14 cellular contexts compared by ENCODE assay signal in the genomic region with DNA sequence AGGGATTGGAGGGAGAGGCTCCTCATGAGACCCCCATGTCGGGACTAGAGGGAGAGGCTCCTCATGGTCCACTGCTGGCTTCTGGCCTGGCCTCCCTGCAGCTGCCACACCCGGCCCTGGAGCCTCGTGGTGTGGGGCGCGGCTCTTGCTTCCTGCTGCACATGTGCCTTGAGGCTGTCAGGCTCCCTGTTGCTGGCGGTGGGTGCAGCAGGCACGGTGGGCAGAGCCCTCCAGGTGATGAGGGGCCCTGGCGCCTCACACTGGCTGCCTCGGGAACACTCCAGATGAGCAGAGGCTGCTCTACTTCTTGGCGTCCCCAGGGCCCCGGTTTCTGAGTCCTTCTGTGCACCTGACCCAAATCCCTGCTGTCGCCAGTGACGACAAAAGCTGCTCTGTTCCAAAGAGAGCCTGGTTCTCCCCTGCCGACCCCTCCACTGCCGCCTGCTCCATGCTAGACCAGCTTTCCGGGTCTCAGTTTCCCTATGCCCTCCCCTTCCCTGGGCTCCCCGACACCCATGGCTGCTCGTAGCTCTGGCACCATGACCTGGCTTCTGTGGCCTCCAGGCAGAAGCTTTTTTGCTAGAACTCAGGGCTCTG. TPM values are rescaled to one million over a fixed set of nuclear protein-coding genes. Genes with fewer than 3 reads are reported as not detected.
DNase-seq lines count a peak whose midpoint lies in the region; ATAC-seq and TF ChIP-seq lines count a peak whose summit lies in the region.
"Had no signal": no experiment of that assay in that cellular context is flagged by ENCODE, and none has a peak within 500 bp of the region (broad histone marks: within the 10 kb centered on the region; RNA-seq: fewer than 3 reads in every experiment).

No MANE protein-coding gene starts in this region.

- no peak overlapping the region for H3K27ac ChIP-seq in PC-3 (ENCODE audit: low read length)
- H3K27ac ChIP-seq: hepatocyte had no signal

- no peaks in the 10 kb centered on the region for H3K9me3 Mint-ChIP-seq in stimulated activated naive CD8-positive, alpha-beta T cell treated with anti-CD3 and anti-CD28 coated beads, Interleukin-15, amount 100 ng/mL, for 72 hours

- H3K27ac Mint-ChIP-seq in stimulated activated naive CD8-positive, alpha-beta T cell treated with anti-CD3 and anti-CD28 coated beads, Interleukin-15, amount 100 ng/mL, for 72 hours: no peak overlapping the region

- DNase-seq in Right ventricle myocardium inferior (ENCODE audit: missing footprints) (peak; percentile 22), left ventricle myocardium superior (no peak), PC-3 (peak; percentile 37), NK-92 (lab: John Stamatoyannopoulos, UW; ENCODE audit: unreplicated experiment) (no peak), NCI-H2029 (lab: John Stamatoyannopoulos, UW) (no peak)
- no peak for DNase-seq in stimulated activated naive CD8-positive, alpha-beta T cell treated with anti-CD3 and anti-CD28 coated beads, Interleukin-15, amount 100 ng/mL, for 72 hours
- DNase-seq: activated CD8-positive, alpha-beta memory T cell treated with anti-CD3 and anti-CD28 coated beads, Interleukin-2, amount 50 U/mL, for 48 hours; NCI-H1105; NK-92 treated with Interleukin-12 subunit alpha and Interleukin-12 subunit beta, amount 100 ng/mL, for 24 hours had no signal

- H3K4me1 Mint-ChIP-seq in stimulated activated naive CD8-positive, alpha-beta T cell treated with anti-CD3 and anti-CD28 coated beads, Interleukin-15, amount 100 ng/mL, for 72 hours: peaks cover 5% of the 10 kb centered on the region

- no peak overlapping the region for H3K4me3 ChIP-seq in PC-3 (ENCODE audit: low read length)
- H3K4me3 ChIP-seq: hepatocyte, smooth muscle cell had no signal

- H3K79me2 ChIP-seq in PC-3 (ENCODE audit: low read length): no peaks in the 10 kb centered on the region
- H3K79me2 ChIP-seq: hepatocyte had no signal

- no peaks in the 10 kb centered on the region for H4K20me1 ChIP-seq in PC-3 (ENCODE audit: low read length)

- H3K27me3 Mint-ChIP-seq in stimulated activated naive CD8-positive, alpha-beta T cell treated with anti-CD3 and anti-CD28 coated beads, Interleukin-15, amount 100 ng/mL, for 72 hours: peaks cover 18% of the 10 kb centered on the region

- no peaks in the 10 kb centered on the region for H3F3A ChIP-seq in PC-3 (ENCODE audit: low read length, unreplicated experiment)

- H3K27me3 ChIP-seq in PC-3 (ENCODE audit: low read length): no peaks in the 10 kb centered on the region
- H3K27me3 ChIP-seq: hepatocyte had no signal

- peaks cover 4% of the 10 kb centered on the region for H3K4me1 ChIP-seq in PC-3 (ENCODE audit: insufficient read depth, low read length)

- no peak for TF ChIP-seq CTCF in PC-3 (conservative IDR thresholded peaks at IDR 0.05; ENCODE audit: low read depth, low read length)

- H3K4me2 ChIP-seq in PC-3 (ENCODE audit: low read length): no peak overlapping the region
- H3K4me2 ChIP-seq: hepatocyte, smooth muscle cell had no signal

- H3K9ac ChIP-seq in PC-3 (ENCODE audit: low read length): no peak overlapping the region

- ATAC-seq in Right ventricle myocardium inferior (no peak), left ventricle myocardium superior (no peak), PC-3 (peak; percentile 64), esophagus mucosa (peak; percentile 48), GM21619 (IDR thresholded peaks at IDR 0.05; ENCODE audit: unreplicated experiment) (no peak)
- ATAC-seq in stimulated activated naive CD8-positive, alpha-beta T cell treated with anti-CD3 and anti-CD28 coated beads, Interleukin-15, amount 100 ng/mL, for 72 hours: no peak

- POLR2A ChIA-PET in PC-3 (lab: Charles Lee; ENCODE audit: unreplicated experiment): interaction anchor here (0.6 kb wide), 1 partner anchor 87 kb away, joined by 4 read pairs; a partner anchor contains a TSS

- H3K36me3 ChIP-seq in PC-3 (ENCODE audit: low read depth, low read length): no peaks in the 10 kb centered on the region

- CTCF ChIA-PET in PC-3 (lab: Charles Lee): no interaction called here

- no TSS peak for BruUV-seq in PC-3 (replicated peaks; lab: Mats Ljungman, UMichigan)

- H3K9me3 ChIP-seq in PC-3 (ENCODE audit: low read length): no peaks in the 10 kb centered on the region

- intact Hi-C loops in Right ventricle myocardium inferior (cut with DNase I) (no loop called here), left ventricle myocardium superior (cut with micrococcal nuclease) (no loop called here), PC-3 (cut with micrococcal nuclease) (no loop called here)

- peak overlapping the region; percentile 37 to 68 for H3K4me3 Mint-ChIP-seq in stimulated activated naive CD8-positive, alpha-beta T cell treated with anti-CD3 and anti-CD28 coated beads, Interleukin-15, amount 100 ng/mL, for 72 hours

- no peak overlapping the region for H2AFZ ChIP-seq in PC-3 (ENCODE audit: low read length)
- H2AFZ ChIP-seq: hepatocyte had no signal

- H3K9me2 ChIP-seq in PC-3 (replicated peaks; ENCODE audit: low read length): no peaks in the 10 kb centered on the region

RNA-seq across cellular contexts. Expression of a gene that starts 9.7 kb away (rescaled TPM):
- 9.0 TPM for total RNA-seq in Right ventricle myocardium inferior
- total RNA-seq in left ventricle myocardium superior: 9.5 TPM
- 140 and 190 TPM in 2 replicates for total RNA-seq in PC-3 (2014; rRNA removed)
- 13.7 TPM for total RNA-seq in esophagus mucosa

RNA-seq across cellular contexts. Expression of a gene that starts 12.3 kb away (rescaled TPM):
- total RNA-seq in Right ventricle myocardium inferior (1.8 TPM), left ventricle myocardium superior (1.9 TPM), PC-3 (2014; rRNA removed) (0.29 and 1.4 TPM in 2 replicates), esophagus mucosa (2.1 TPM)

RNA-seq across cellular contexts. Expression of a gene that starts 26.3 kb away (rescaled TPM):
- total RNA-seq in Right ventricle myocardium inferior: 20.5 TPM
- total RNA-seq in left ventricle myocardium superior: 13.5 TPM
- 59.1 and 74.5 TPM in 2 replicates for total RNA-seq in PC-3 (2014; rRNA removed)
- 29.4 TPM for total RNA-seq in esophagus mucosa

RNA-seq across cellular contexts. Expression of a gene that starts 40.7 kb away (rescaled TPM):
- total RNA-seq in Right ventricle myocardium inferior (3.0 TPM), left ventricle myocardium superior (2.1 TPM), PC-3 (2014; rRNA removed) (0.18 and 1.1 TPM in 2 replicates), esophagus mucosa (11.9 TPM)
- total RNA-seq: T-helper 2 cell treated with Interferon-gamma antibody and Interleukin-4, amounts not matched to agents 100 ng/mL and 5 ng/mL, for 36 hours had no signal

RNA-seq across cellular contexts. Expression of a gene that starts 50.1 kb away (rescaled TPM):
- total RNA-seq in Right ventricle myocardium inferior: 17.9 TPM
- 18.3 TPM for total RNA-seq in left ventricle myocardium superior
- 186 and 243 TPM in 2 replicates for total RNA-seq in PC-3 (2014; rRNA removed)
- 23.2 TPM for total RNA-seq in esophagus mucosa

Comparison
In these comparisons a context has a peak if more than half of its experiments do, and no peak if none do; other contexts are left out.
1. DNase-seq: peak in Right ventricle myocardium inferior (single experiment) and PC-3 (single experiment); none in left ventricle myocardium superior (single experiment), stimulated activated naive CD8-positive, alpha-beta T cell treated with anti-CD3 and anti-CD28 coated beads, Interleukin-15, amount 100 ng/mL, for 72 hours (0 of 2), NK-92 (single experiment) and NCI-H2029 (single experiment).
2. ATAC-seq: peak in PC-3 (single experiment) and esophagus mucosa (single experiment); none in Right ventricle myocardium inferior (single experiment), left ventricle myocardium superior (single experiment), stimulated activated naive CD8-positive, alpha-beta T cell treated with anti-CD3 and anti-CD28 coated beads, Interleukin-15, amount 100 ng/mL, for 72 hours (single experiment) and GM21619 (single experiment).